16 cellular contexts compared by ENCODE assay signal in the genomic region with DNA sequence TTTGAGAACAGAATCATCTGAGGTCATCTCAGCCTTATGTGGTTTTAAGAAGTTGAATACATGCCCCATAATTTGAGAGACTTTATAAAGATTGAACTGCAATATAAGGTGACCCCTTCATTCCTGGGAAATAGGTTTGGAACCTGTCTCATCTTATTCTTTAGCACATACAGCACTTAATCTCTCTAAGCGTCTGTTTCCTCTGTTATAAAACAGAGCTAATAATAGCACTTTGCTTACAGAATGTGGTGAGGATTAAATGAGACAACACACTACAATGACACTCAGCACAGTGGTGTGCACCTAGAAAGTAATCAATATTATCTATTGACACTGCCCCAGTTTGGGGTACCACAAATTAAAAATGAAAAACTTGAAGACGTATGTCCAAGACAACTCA.
"Had no signal": no experiment of that assay in that cellular context is flagged by ENCODE, and none has a peak within 500 bp of the region (broad histone marks: within the 10 kb centered on the region; RNA-seq: fewer than 3 reads in every experiment).

No MANE protein-coding gene starts in this region.

- H3K9me3 ChIP-seq: pancreas, thyroid gland had no signal

- FAIRE-seq: pancreas had no signal

- H3K4me3 ChIP-seq: pancreas, thyroid gland had no signal

- H3K27ac ChIP-seq: brain microvascular endothelial cell, pancreas, thyroid gland had no signal

- DNase-seq: activated CD4-positive, alpha-beta memory T cell treated with anti-CD3 and anti-CD28 coated beads, Interleukin-2, amount 10 ng/mL, durations not matched to agents 7 days and 5 days; activated CD4-positive, alpha-beta T cell treated with anti-CD3 and anti-CD28 coated beads for 4 hours; activated gamma-delta T cell treated with Interleukin-2 at 50 U/mL for 16 hours; activated naive CD8-positive, alpha-beta T cell treated with anti-CD3 and anti-CD28 coated beads, Interleukin-2, amount 10 ng/mL, durations not matched to agents 7 days and 5 days; activated T-cell treated with anti-CD3 and anti-CD28 coated beads, Interleukin-2, amount 50 U/mL, for 24 hours; anterior cingulate cortex; brain microvascular endothelial cell; cerebellar nuclear complex; effector CD8-positive, alpha-beta T cell; head of caudate nucleus; left colon; pancreas; stimulated activated CD4-positive, alpha-beta T cell treated with anti-CD3 and anti-CD28 coated beads, Interleukin-2, amount 100 ng/mL, for 48 hours; T-cell; thyroid gland had no signal

- H3K27me3 ChIP-seq: brain microvascular endothelial cell, pancreas, thyroid gland had no signal

- ATAC-seq: left colon; pancreas; stimulated activated memory B cell treated with anti-CD40 and anti-IgM and Interleukin-4, amounts not matched to agents 10 μg/mL and 1 μg/mL and 100 μg/mL, for 72 hours; T-cell had no signal

- H3K36me3 ChIP-seq: brain microvascular endothelial cell, pancreas, thyroid gland had no signal
